Comparison of ENCODE assay signal across 8 cellular contexts in genomic region chr16:54929090-54930033, GRCh38. TPM values are rescaled to one million over a fixed set of nuclear protein-coding genes. Genes with fewer than 3 reads are reported as not detected.
A peak's percentile ranks its signal among the peaks of the same experiment; 100 is the strongest.
DNase-seq lines count a peak whose midpoint lies in the region; ATAC-seq and TF ChIP-seq lines count a peak whose summit lies in the region.

No MANE protein-coding gene starts in this region.

- in situ Hi-C loops in GM13976 (cut with MboI; ENCODE audit: low sequenced_read_pairs, unreplicated experiment) = loop anchor here (25.0 kb wide), 1 partner anchor 642 kb away; the partner anchor contains the start of gene IRX3

- peaks cover 10% of the 10 kb centered on the region for H3K36me3 Mint-ChIP-seq in T-helper 17 cell (ENCODE audit: low read depth)

- TF ChIP-seq CTCF in GM13976 (IDR thresholded peaks at IDR 0.05; ENCODE audit: borderline replicate concordance, control extremely low read depth, extremely low read depth, insufficient read depth, missing control alignments) = no peak

- peak overlapping the region; percentile 89 for H3K4me3 Mint-ChIP-seq in T-helper 17 cell

- ATAC-seq in HG02870 (IDR thresholded peaks at IDR 0.05; ENCODE audit: unreplicated experiment) = peak; percentile 87
- peak; percentile 98 for ATAC-seq in T-helper 17 cell

- no peaks in the 10 kb centered on the region for H3K9me3 ChIP-seq in T-helper 17 cell (ENCODE audit: control insufficient read depth, low read length, poor library complexity, severe bottlenecking)

- peak; percentile 86 for DNase-seq in GM13976 (ENCODE audit: low spot score)
- peak; percentile 98 for DNase-seq in NCI-H146 (lab: John Stamatoyannopoulos, UW)
- DNase-seq in T-helper 17 cell = peak; percentile 87 to 89 (median 89)
- DNase-seq in anterior cingulate cortex (lab: John Stamatoyannopoulos, UW) = peak; percentile 6 to 99 (median 91)
- peak; percentile 96 for DNase-seq in hepatic stellate cell (ENCODE audit: low spot score)
- peak; percentile 98 for DNase-seq in retina
- no peak for DNase-seq in cortex of kidney (lab: John Stamatoyannopoulos, UW)

- H3K4me1 Mint-ChIP-seq in T-helper 17 cell = peaks cover 25% of the 10 kb centered on the region

- H3K27ac Mint-ChIP-seq in T-helper 17 cell = peak overlapping the region; percentile 22

- peaks cover 58% of the 10 kb centered on the region for H3K27me3 Mint-ChIP-seq in T-helper 17 cell

RNA-seq across cellular contexts. Expression of gene IRX5, which starts 1.3 kb away (rescaled TPM):
- under 1 TPM in 1 of 2 donors, not detected in 1; 0.15 TPM for total RNA-seq in T-helper 17 cell
